31 cellular contexts compared by ENCODE assay signal in genomic region chr5:17294639-17295311, GRCh38.
A peak's percentile ranks its signal among the peaks of the same experiment; 100 is the strongest.
DNase-seq lines count a peak whose midpoint lies in the region; TF ChIP-seq lines count a peak whose summit lies in the region.
"Had no signal": no experiment of that assay in that cellular context is flagged by ENCODE, and none has a peak within 500 bp of the region (broad histone marks: within the 10 kb centered on the region; RNA-seq: fewer than 3 reads in every experiment).

No MANE protein-coding gene starts in this region.

- H3K27ac ChIP-seq in HEK293 (ENCODE audit: extremely low read depth, low read depth, low read length) (no peak overlapping the region), esophagus muscularis mucosa (replicated peaks in 1 of 4) (no peak overlapping the region), OCI-LY7 (ENCODE audit: low read depth, low read length, poor library complexity, severe bottlenecking) (no peak overlapping the region)
- H3K27ac ChIP-seq: 22Rv1; BLaER1; BLaER1 treated with 17β-estradiol and CSF1 and Interleukin-3, amounts not matched to agents 10 nM and 100 nM; C4-2B had no signal

- no peak for TF ChIP-seq POLR2A in esophagus muscularis mucosa (IDR thresholded peaks at IDR 0.05; ENCODE audit: low read depth)

- DNase-seq in esophagus muscularis mucosa (ENCODE audit: extremely low spot score): peak; percentile 24
- peak; percentile 16 for DNase-seq in islet precursor cell
- no peak for DNase-seq in kidney tubule cell (ENCODE audit: low spot score)
- no peak for DNase-seq in nucleus accumbens (lab: John Stamatoyannopoulos, UW)
- DNase-seq in OCI-LY7 (ENCODE audit: low spot score): no peak
- DNase-seq: 8988T; ACHN; AML-193; BE2C; C1 segment of cervical spinal cord; Caco-2; Calu3; CD4-positive, alpha-beta memory T cell; CD4-positive, alpha-beta T cell; CD4-positive, CD25-positive, alpha-beta regulatory T cell; CD8-positive, alpha-beta memory T cell; CD8-positive, alpha-beta T cell; COR-L47; DMS 273 treated with DMSO at 0.1 percent for 48 hours; DMS153; DMS53; DMS79; DMS79 treated with DMSO at 0.1 percent for 48 hours; DND-41; EL had no signal

- no peak overlapping the region for H3K4me2 ChIP-seq in OCI-LY7 (ENCODE audit: low read length)
- H3K4me2 ChIP-seq: A549; BLaER1; BLaER1 treated with 17β-estradiol and CSF1 and Interleukin-3, amounts not matched to agents 10 nM and 100 nM had no signal

- H3K36me3 ChIP-seq in HEK293 (ENCODE audit: control insufficient read depth in 2 of 2, insufficient read depth in 1 of 2, low read length in 2 of 2): no peaks in the 10 kb centered on the region
- no peaks in the 10 kb centered on the region for H3K36me3 ChIP-seq in esophagus muscularis mucosa
- no peaks in the 10 kb centered on the region for H3K36me3 ChIP-seq in OCI-LY7 (ENCODE audit: insufficient read depth, low read length)
- H3K36me3 ChIP-seq: BE2C; BLaER1; BLaER1 treated with 17β-estradiol and CSF1 and Interleukin-3, amounts not matched to agents 10 nM and 100 nM had no signal

- 94% methylated on average over 6 of the region's 8 CpGs for WGBS in esophagus muscularis mucosa

- POLR2A ChIA-PET in HEK293 (lab: Yijun Ruan, JAX) (no interaction called here), OCI-LY7 (lab: Charles Lee) (no interaction called here)

- no peak overlapping the region for H3K4me3 ChIP-seq in HEK293 (ENCODE audit: low read depth, low read length)
- H3K4me3 ChIP-seq in esophagus muscularis mucosa: no peak overlapping the region
- H3K4me3 ChIP-seq in OCI-LY7 (ENCODE audit: low read depth, low read length, poor library complexity, severe bottlenecking): no peak overlapping the region
- H3K4me3 ChIP-seq: A549; BLaER1; BLaER1 treated with 17β-estradiol and CSF1 and Interleukin-3, amounts not matched to agents 10 nM and 100 nM had no signal

- H3K27me3 ChIP-seq in esophagus muscularis mucosa: no peaks in the 10 kb centered on the region
- H3K27me3 ChIP-seq: BE2C; BLaER1; BLaER1 treated with 17β-estradiol and CSF1 and Interleukin-3, amounts not matched to agents 10 nM and 100 nM had no signal

- CTCF ChIA-PET in HEK293 (lab: Yijun Ruan, JAX): interaction anchor here (0.6 to 0.7 kb wide), 2 partner anchors 12 to 85 kb away, joined by 3 to 6 read pairs; no protein-coding TSS in a partner anchor
- CTCF ChIA-PET in OCI-LY7 (lab: Charles Lee; ENCODE audit: unreplicated experiment): no interaction called here

- H3K9me3 ChIP-seq in HEK293 (ENCODE audit: control insufficient read depth, insufficient read depth, low read depth, low read length) (no peaks in the 10 kb centered on the region), esophagus muscularis mucosa (no peaks in the 10 kb centered on the region), OCI-LY7 (ENCODE audit: low read length) (no peaks in the 10 kb centered on the region)
- H3K9me3 ChIP-seq: A549, BE2C, BLaER1, Caco-2 had no signal

- intact Hi-C loops in esophagus muscularis mucosa (cut with DNase I): no loop called here
- intact Hi-C loops in OCI-LY7 (cut with micrococcal nuclease; ENCODE audit: unreplicated experiment): no loop called here

- H3K4me1 ChIP-seq in HEK293 (ENCODE audit: control insufficient read depth, insufficient read depth, low read length) (0 out of 2 replicates have a peak, but pooled peaks cover 2% of the 10 kb centered on the region), esophagus muscularis mucosa (no peaks in the 10 kb centered on the region), OCI-LY7 (ENCODE audit: insufficient read depth, low read length, poor library complexity, severe bottlenecking) (no peaks in the 10 kb centered on the region)
- H3K4me1 ChIP-seq: A549; BE2C; BLaER1 treated with 17β-estradiol and CSF1 and Interleukin-3, amounts not matched to agents 10 nM and 100 nM had no signal

- no peak for TF ChIP-seq EP300 in esophagus muscularis mucosa (IDR thresholded peaks at IDR 0.05)

- no peaks in the 10 kb centered on the region for H3K79me2 ChIP-seq in OCI-LY7 (ENCODE audit: insufficient read depth, low read depth, low read length)

- H3K9me2 ChIP-seq in OCI-LY7 (ENCODE audit: insufficient read depth, low read length): no peaks in the 10 kb centered on the region

- no peak for TF ChIP-seq CTCF in HEK293 (tag by site-specific recombination; IDR thresholded peaks at IDR 0.05)
- no peak for TF ChIP-seq CTCF in esophagus muscularis mucosa (IDR thresholded peaks at IDR 0.05)
- no peak for TF ChIP-seq CTCF in OCI-LY7 (conservative IDR thresholded peaks at IDR 0.05; ENCODE audit: low read length)

- no peaks in the 10 kb centered on the region for H4K20me1 ChIP-seq in OCI-LY7 (ENCODE audit: insufficient read depth, low read length)
- H4K20me1 ChIP-seq: BLaER1; BLaER1 treated with 17β-estradiol and CSF1 and Interleukin-3, amounts not matched to agents 10 nM and 100 nM had no signal

- BruUV-seq in OCI-LY7 (replicated peaks; lab: Mats Ljungman, UMichigan): no TSS peak

- H2AFZ ChIP-seq in OCI-LY7 (ENCODE audit: low read length): no peak overlapping the region

TF ChIP-seq in HEK293, 187 proteins besides CTCF, POLR2A, EP300 and RAD21:
- TF ChIP-seq ZNF449 (tag by site-specific recombination; IDR thresholded peaks at IDR 0.05) (peak; percentile 98), HOXC10 (CRISPR knock-in tag; IDR thresholded peaks at IDR 0.05) (no peak), SCRT2 (tag by site-specific recombination; IDR thresholded peaks at IDR 0.05) (no peak), ZNF121 (tag by site-specific recombination; IDR thresholded peaks at IDR 0.05) (peak; percentile 94), ZNF138 (tag by site-specific recombination; IDR thresholded peaks at IDR 0.05; ENCODE audit: borderline replicate concordance) (no peak), ZNF530 (tag by site-specific recombination; IDR thresholded peaks at IDR 0.05; ENCODE audit: low read depth) (no peak), ZNF624 (tag by site-specific recombination; IDR thresholded peaks at IDR 0.05) (no peak), ZNF639 (tag by site-specific recombination; IDR thresholded peaks at IDR 0.05) (no peak), ZEB2 (tag by site-specific recombination; IDR thresholded peaks at IDR 0.05) (no peak), ZNF488 (tag by site-specific recombination; IDR thresholded peaks at IDR 0.05) (no peak), ZNF560 (tag by site-specific recombination; IDR thresholded peaks at IDR 0.05; ENCODE audit: borderline replicate concordance) (no peak)

Comparison
In these comparisons a context has a peak if more than half of its experiments do, and no peak if none do; other contexts are left out.
1. DNase-seq: peak in esophagus muscularis mucosa (single experiment) and islet precursor cell (single experiment); none in kidney tubule cell (single experiment), nucleus accumbens (0 of 56) and OCI-LY7 (single experiment).